1 cellular context compared by ENCODE assay signal in the genomic region with DNA sequence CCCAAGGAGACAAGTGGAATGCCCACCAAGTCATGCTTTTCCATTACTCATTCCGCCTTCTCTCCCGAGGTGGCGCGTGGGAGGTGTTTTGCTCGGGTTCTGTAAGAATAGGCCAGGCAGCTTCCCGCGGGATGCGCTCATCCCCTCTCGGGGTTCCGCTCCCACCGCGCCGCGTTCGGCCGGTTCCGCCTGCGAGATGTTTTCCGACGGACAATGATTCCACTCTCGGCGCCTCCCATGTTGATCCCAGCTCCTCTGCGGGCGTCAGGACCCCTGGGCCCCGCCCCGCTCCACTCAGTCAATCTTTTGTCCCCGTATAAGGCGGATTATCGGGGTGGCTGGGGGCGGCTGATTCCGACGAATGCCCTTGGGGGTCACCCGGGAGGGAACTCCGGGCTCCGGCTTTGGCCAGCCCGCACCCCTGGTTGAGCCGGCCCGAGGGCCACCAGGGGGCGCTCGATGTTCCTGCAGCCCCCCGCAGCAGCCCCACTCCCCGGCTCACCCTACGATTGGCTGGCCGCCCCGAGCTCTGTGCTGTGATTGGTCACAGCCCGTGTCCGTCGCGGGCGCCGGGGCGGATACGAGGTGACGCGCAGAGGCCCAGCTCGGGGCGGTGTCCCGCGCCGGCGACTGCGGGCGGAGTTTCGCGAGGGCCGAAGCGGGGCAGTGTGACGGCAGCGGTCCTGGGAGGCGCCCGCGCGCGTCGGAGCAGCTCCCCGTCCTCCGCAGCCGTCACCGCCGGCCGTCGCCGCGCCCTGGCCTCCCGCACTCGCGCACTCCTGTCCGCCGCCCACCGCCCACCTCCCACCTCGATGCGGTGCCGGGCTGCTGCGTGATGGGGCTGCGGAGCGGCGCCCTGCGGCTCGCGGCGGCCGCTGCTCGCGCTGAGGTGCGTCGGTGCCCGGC.
TF ChIP-seq lines count a peak whose summit lies in the region.

A gene with protein sequence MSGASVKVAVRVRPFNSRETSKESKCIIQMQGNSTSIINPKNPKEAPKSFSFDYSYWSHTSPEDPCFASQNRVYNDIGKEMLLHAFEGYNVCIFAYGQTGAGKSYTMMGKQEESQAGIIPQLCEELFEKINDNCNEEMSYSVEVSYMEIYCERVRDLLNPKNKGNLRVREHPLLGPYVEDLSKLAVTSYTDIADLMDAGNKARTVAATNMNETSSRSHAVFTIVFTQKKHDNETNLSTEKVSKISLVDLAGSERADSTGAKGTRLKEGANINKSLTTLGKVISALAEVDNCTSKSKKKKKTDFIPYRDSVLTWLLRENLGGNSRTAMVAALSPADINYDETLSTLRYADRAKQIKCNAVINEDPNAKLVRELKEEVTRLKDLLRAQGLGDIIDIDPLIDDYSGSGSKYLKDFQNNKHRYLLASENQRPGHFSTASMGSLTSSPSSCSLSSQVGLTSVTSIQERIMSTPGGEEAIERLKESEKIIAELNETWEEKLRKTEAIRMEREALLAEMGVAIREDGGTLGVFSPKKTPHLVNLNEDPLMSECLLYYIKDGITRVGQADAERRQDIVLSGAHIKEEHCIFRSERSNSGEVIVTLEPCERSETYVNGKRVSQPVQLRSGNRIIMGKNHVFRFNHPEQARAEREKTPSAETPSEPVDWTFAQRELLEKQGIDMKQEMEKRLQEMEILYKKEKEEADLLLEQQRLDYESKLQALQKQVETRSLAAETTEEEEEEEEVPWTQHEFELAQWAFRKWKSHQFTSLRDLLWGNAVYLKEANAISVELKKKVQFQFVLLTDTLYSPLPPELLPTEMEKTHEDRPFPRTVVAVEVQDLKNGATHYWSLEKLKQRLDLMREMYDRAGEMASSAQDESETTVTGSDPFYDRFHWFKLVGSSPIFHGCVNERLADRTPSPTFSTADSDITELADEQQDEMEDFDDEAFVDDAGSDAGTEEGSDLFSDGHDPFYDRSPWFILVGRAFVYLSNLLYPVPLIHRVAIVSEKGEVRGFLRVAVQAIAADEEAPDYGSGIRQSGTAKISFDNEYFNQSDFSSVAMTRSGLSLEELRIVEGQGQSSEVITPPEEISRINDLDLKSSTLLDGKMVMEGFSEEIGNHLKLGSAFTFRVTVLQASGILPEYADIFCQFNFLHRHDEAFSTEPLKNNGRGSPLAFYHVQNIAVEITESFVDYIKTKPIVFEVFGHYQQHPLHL (N-terminal part only) (plus strand): TSS at position 666 of the 906 bp plus-strand sequence. CDS start 21,759 bp downstream, outside the sequence.

TF ChIP-seq in HepG2, 621 proteins besides CTCF, POLR2A, EP300 and RAD21 (continued from another document and continues in another):
- TF ChIP-seq, protein P1, sequence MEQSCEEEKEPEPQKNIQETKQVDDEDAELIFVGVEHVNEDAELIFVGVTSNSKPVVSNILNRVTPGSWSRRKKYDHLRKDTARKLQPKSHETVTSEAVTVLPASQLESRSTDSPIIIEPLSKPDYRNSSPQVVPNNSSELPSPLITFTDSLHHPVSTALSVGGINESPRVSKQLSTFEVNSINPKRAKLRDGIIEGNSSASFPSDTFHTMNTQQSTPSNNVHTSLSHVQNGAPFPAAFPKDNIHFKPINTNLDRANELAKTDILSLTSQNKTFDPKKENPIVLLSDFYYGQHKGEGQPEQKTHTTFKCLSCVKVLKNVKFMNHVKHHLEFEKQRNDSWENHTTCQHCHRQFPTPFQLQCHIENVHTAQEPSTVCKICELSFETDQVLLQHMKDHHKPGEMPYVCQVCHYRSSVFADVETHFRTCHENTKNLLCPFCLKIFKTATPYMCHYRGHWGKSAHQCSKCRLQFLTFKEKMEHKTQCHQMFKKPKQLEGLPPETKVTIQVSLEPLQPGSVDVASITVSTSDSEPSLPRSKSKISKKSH (CRISPR knock-in tag; IDR thresholded peaks at IDR 0.05; ENCODE audit: borderline replicate concordance), result peak; percentile 70; the same call in 1 of the 2 replicates
- TF ChIP-seq FOXA3 (CRISPR knock-in tag; IDR thresholded peaks at IDR 0.05), result no peak
- TF ChIP-seq SNAPC2 (CRISPR knock-in tag; IDR thresholded peaks at IDR 0.05), result no peak
- TF ChIP-seq, protein P2, sequence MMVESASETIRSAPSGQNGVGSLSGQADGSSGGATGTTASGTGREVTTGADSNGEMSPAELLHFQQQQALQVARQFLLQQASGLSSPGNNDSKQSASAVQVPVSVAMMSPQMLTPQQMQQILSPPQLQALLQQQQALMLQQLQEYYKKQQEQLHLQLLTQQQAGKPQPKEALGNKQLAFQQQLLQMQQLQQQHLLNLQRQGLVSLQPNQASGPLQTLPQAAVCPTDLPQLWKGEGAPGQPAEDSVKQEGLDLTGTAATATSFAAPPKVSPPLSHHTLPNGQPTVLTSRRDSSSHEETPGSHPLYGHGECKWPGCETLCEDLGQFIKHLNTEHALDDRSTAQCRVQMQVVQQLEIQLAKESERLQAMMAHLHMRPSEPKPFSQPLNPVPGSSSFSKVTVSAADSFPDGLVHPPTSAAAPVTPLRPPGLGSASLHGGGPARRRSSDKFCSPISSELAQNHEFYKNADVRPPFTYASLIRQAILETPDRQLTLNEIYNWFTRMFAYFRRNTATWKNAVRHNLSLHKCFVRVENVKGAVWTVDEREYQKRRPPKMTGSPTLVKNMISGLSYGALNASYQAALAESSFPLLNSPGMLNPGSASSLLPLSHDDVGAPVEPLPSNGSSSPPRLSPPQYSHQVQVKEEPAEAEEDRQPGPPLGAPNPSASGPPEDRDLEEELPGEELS (CRISPR knock-in tag; IDR thresholded peaks at IDR 0.05), result 0 out of 2 replicates have a peak, but pooled peaks have one; percentile 15
- TF ChIP-seq MXI1 (IDR thresholded peaks at IDR 0.05; ENCODE audit: borderline replicate concordance, low read depth, low read length), result peak; percentile 41; the same call in 1 of the 3 replicates
- TF ChIP-seq PITX1 (CRISPR knock-in tag; IDR thresholded peaks at IDR 0.05), result peak; percentile 60
- TF ChIP-seq MZF1 (CRISPR knock-in tag; IDR thresholded peaks at IDR 0.05; ENCODE audit: borderline replicate concordance), result no peak
- no peak for TF ChIP-seq ZNF101 (CRISPR knock-in tag; IDR thresholded peaks at IDR 0.05; ENCODE audit: borderline replicate concordance, low read depth)
- TF ChIP-seq FOXK1 (CRISPR knock-in tag; IDR thresholded peaks at IDR 0.05; ENCODE audit: borderline replicate concordance, low read depth), result peak; percentile 47; the same call in 1 of the 2 replicates
- peak; percentile 89 for TF ChIP-seq ZNF263 (CRISPR knock-in tag; IDR thresholded peaks at IDR 0.05)
- TF ChIP-seq ZNF792 (CRISPR knock-in tag; IDR thresholded peaks at IDR 0.05), result peak; percentile 61; the same call in 1 of the 2 replicates
- peak; percentile 75 for TF ChIP-seq SPEN (CRISPR knock-in tag; IDR thresholded peaks at IDR 0.05; ENCODE audit: low read depth)
- TF ChIP-seq KDM6A (CRISPR knock-in tag; IDR thresholded peaks at IDR 0.05; ENCODE audit: low read depth), result no peak
- peak; percentile 50; the same call in 1 of the 2 replicates for TF ChIP-seq ZBTB20 (CRISPR knock-in tag; IDR thresholded peaks at IDR 0.05; ENCODE audit: borderline replicate concordance, low read depth)
- TF ChIP-seq KMT2B (CRISPR knock-in tag; IDR thresholded peaks at IDR 0.05), result peak; percentile 74; the same call in 1 of the 2 replicates
- no peak for TF ChIP-seq BHLHE40 (IDR thresholded peaks at IDR 0.05; ENCODE audit: low read length)
- TF ChIP-seq ZNF563 (CRISPR knock-in tag; IDR thresholded peaks at IDR 0.05), result peak; percentile 82; the same call in 1 of the 2 replicates
- TF ChIP-seq CAMTA2 (CRISPR knock-in tag; IDR thresholded peaks at IDR 0.05; ENCODE audit: borderline replicate concordance), result peak; percentile 15; the same call in 1 of the 2 replicates
- TF ChIP-seq ZNF557 (CRISPR knock-in tag; IDR thresholded peaks at IDR 0.05), result no peak
- TF ChIP-seq SMAD9 (CRISPR knock-in tag; IDR thresholded peaks at IDR 0.05), result no peak
- TF ChIP-seq DNMT3B (CRISPR knock-in tag; conservative IDR thresholded peaks at IDR 0.05), result no peak; the same call in 1 of the 2 replicates
- TF ChIP-seq MYNN (CRISPR knock-in tag; IDR thresholded peaks at IDR 0.05; ENCODE audit: low read depth), result no peak
- no peak for TF ChIP-seq FOXM1 (CRISPR knock-in tag; IDR thresholded peaks at IDR 0.05)
- no peak; the same call in 1 of the 2 replicates for TF ChIP-seq ZNF746 (CRISPR knock-in tag; IDR thresholded peaks at IDR 0.05)
- peak; percentile 18; the same call in 1 of the 2 replicates for TF ChIP-seq TMF1 (CRISPR knock-in tag; IDR thresholded peaks at IDR 0.05; ENCODE audit: low read depth)
- 0 out of 2 replicates have a peak, but pooled peaks have one; percentile 13 for TF ChIP-seq HOXD1 (CRISPR knock-in tag; IDR thresholded peaks at IDR 0.05)
- 0 out of 2 replicates have a peak, but pooled peaks have one; percentile 49 for TF ChIP-seq ZSCAN31 (CRISPR knock-in tag; IDR thresholded peaks at IDR 0.05; ENCODE audit: low read depth)
- TF ChIP-seq, protein P3, sequence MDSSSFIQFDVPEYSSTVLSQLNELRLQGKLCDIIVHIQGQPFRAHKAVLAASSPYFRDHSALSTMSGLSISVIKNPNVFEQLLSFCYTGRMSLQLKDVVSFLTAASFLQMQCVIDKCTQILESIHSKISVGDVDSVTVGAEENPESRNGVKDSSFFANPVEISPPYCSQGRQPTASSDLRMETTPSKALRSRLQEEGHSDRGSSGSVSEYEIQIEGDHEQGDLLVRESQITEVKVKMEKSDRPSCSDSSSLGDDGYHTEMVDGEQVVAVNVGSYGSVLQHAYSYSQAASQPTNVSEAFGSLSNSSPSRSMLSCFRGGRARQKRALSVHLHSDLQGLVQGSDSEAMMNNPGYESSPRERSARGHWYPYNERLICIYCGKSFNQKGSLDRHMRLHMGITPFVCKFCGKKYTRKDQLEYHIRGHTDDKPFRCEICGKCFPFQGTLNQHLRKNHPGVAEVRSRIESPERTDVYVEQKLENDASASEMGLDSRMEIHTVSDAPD (CRISPR knock-in tag; IDR thresholded peaks at IDR 0.05), result peak; percentile 62; the same call in 1 of the 2 replicates
- TF ChIP-seq U2AF1 (optimal IDR thresholded peaks at IDR 0.05; ENCODE audit: low read depth, low read length), result no peak
- TF ChIP-seq, protein P4, sequence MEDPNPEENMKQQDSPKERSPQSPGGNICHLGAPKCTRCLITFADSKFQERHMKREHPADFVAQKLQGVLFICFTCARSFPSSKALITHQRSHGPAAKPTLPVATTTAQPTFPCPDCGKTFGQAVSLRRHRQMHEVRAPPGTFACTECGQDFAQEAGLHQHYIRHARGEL (CRISPR knock-in tag; IDR thresholded peaks at IDR 0.05), result 0 out of 2 replicates have a peak, but pooled peaks have one; percentile 35
- TF ChIP-seq, protein P5, sequence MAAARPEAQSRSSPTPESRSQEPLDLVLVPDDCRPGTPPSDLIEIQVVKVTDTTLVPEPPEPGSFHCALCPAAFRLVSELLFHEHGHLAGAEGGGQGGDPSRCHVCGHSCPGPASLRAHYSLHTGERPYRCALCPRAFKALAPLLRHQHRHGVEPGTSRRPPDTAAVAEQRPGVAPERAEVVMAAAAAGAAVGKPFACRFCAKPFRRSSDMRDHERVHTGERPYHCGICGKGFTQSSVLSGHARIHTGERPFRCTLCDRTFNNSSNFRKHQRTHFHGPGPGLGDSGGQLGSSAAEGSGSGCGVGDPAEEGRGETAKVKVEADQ (CRISPR knock-in tag; IDR thresholded peaks at IDR 0.05; ENCODE audit: borderline replicate concordance), result no peak
- peak; percentile 26; the same call in 1 of the 2 replicates for TF ChIP-seq NFKBIZ (CRISPR knock-in tag; IDR thresholded peaks at IDR 0.05)
- TF ChIP-seq, protein P6, sequence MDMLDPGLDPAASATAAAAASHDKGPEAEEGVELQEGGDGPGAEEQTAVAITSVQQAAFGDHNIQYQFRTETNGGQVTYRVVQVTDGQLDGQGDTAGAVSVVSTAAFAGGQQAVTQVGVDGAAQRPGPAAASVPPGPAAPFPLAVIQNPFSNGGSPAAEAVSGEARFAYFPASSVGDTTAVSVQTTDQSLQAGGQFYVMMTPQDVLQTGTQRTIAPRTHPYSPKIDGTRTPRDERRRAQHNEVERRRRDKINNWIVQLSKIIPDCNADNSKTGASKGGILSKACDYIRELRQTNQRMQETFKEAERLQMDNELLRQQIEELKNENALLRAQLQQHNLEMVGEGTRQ (IDR thresholded peaks at IDR 0.05; ENCODE audit: low read depth, low read length), result no peak
- TF ChIP-seq, protein P6 (CRISPR knock-in tag; IDR thresholded peaks at IDR 0.05; ENCODE audit: borderline replicate concordance), result no peak
- TF ChIP-seq, protein P7, sequence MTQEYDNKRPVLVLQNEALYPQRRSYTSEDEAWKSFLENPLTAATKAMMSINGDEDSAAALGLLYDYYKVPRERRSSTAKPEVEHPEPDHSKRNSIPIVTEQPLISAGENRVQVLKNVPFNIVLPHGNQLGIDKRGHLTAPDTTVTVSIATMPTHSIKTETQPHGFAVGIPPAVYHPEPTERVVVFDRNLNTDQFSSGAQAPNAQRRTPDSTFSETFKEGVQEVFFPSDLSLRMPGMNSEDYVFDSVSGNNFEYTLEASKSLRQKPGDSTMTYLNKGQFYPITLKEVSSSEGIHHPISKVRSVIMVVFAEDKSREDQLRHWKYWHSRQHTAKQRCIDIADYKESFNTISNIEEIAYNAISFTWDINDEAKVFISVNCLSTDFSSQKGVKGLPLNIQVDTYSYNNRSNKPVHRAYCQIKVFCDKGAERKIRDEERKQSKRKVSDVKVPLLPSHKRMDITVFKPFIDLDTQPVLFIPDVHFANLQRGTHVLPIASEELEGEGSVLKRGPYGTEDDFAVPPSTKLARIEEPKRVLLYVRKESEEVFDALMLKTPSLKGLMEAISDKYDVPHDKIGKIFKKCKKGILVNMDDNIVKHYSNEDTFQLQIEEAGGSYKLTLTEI (CRISPR knock-in tag; conservative IDR thresholded peaks at IDR 0.05), result no peak
- TF ChIP-seq RFX1 (IDR thresholded peaks at IDR 0.05), result no peak
- TF ChIP-seq PHF21A (CRISPR knock-in tag; IDR thresholded peaks at IDR 0.05), result peak; percentile 94
- TF ChIP-seq LCORL (IDR thresholded peaks at IDR 0.05), result no peak
- peak; percentile 97 for TF ChIP-seq LCORL (CRISPR knock-in tag; IDR thresholded peaks at IDR 0.05)
- peak; percentile 86 for TF ChIP-seq MAZ (IDR thresholded peaks at IDR 0.05; ENCODE audit: borderline replicate concordance, low read depth, low read length)
- peak; percentile 85; the same call in 1 of the 2 replicates for TF ChIP-seq MAZ (CRISPR knock-in tag; IDR thresholded peaks at IDR 0.05; ENCODE audit: low read depth)
- TF ChIP-seq, protein P8, sequence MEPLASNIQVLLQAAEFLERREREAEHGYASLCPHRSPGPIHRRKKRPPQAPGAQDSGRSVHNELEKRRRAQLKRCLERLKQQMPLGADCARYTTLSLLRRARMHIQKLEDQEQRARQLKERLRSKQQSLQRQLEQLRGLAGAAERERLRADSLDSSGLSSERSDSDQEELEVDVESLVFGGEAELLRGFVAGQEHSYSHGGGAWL (CRISPR knock-in tag; IDR thresholded peaks at IDR 0.05), result no peak; the same call in 1 of the 2 replicates
